1 cellular context compared by ENCODE assay signal in the genomic region with DNA sequence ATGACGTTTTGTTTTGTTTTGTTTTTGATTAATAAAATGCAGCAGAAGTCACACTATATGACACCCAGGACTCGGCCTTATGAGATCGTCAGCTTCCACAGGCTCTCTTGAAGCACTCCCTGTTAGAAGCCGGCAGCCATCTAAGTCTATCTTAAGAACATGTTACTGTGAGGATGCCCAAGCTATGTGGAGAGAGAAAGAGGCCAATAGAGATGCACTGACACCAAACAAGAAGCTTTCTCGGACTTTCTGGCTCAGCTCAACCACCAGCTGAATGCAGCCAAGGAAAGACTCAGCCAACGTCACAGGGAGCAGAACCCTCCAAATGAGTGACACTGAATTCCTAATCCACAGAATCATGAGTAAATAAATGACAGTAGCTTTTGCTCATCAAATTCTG.
TF ChIP-seq lines count a peak whose summit lies in the region.

No MANE protein-coding gene starts in this region.

TF ChIP-seq in K562, 482 proteins besides CTCF, POLR2A, EP300 and RAD21 (continued from another document):
- TF ChIP-seq, protein P1, sequence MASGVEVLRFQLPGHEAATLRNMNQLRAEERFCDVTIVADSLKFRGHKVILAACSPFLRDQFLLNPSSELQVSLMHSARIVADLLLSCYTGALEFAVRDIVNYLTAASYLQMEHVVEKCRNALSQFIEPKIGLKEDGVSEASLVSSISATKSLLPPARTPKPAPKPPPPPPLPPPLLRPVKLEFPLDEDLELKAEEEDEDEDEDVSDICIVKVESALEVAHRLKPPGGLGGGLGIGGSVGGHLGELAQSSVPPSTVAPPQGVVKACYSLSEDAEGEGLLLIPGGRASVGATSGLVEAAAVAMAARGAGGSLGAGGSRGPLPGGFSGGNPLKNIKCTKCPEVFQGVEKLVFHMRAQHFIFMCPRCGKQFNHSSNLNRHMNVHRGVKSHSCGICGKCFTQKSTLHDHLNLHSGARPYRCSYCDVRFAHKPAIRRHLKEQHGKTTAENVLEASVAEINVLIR (CRISPR knock-in tag; IDR thresholded peaks at IDR 0.05): no peak
- TF ChIP-seq PHTF2 (CRISPR knock-in tag; IDR thresholded peaks at IDR 0.05): no peak
- TF ChIP-seq ESRRB (CRISPR knock-in tag; IDR thresholded peaks at IDR 0.05; ENCODE audit: borderline replicate concordance): no peak
- TF ChIP-seq ZNF445 (CRISPR knock-in tag; IDR thresholded peaks at IDR 0.05; ENCODE audit: low read depth): no peak
- TF ChIP-seq, protein P2, sequence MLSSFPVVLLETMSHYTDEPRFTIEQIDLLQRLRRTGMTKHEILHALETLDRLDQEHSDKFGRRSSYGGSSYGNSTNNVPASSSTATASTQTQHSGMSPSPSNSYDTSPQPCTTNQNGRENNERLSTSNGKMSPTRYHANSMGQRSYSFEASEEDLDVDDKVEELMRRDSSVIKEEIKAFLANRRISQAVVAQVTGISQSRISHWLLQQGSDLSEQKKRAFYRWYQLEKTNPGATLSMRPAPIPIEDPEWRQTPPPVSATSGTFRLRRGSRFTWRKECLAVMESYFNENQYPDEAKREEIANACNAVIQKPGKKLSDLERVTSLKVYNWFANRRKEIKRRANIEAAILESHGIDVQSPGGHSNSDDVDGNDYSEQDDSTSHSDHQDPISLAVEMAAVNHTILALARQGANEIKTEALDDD (IDR thresholded peaks at IDR 0.05): no peak
- no peak for TF ChIP-seq HDGF (IDR thresholded peaks at IDR 0.05)
- TF ChIP-seq TAF15 (IDR thresholded peaks at IDR 0.05; ENCODE audit: low read depth, low read length): no peak
- TF ChIP-seq TCF7L2 (IDR thresholded peaks at IDR 0.05; ENCODE audit: low read depth, low read length): no peak
- no peak for TF ChIP-seq EGR1 (conservative IDR thresholded peaks at IDR 0.05)
- TF ChIP-seq, protein P3, sequence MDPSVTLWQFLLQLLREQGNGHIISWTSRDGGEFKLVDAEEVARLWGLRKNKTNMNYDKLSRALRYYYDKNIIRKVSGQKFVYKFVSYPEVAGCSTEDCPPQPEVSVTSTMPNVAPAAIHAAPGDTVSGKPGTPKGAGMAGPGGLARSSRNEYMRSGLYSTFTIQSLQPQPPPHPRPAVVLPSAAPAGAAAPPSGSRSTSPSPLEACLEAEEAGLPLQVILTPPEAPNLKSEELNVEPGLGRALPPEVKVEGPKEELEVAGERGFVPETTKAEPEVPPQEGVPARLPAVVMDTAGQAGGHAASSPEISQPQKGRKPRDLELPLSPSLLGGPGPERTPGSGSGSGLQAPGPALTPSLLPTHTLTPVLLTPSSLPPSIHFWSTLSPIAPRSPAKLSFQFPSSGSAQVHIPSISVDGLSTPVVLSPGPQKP (CRISPR knock-in tag; IDR thresholded peaks at IDR 0.05): no peak
